ENCODE assay signal across 14 cellular contexts in the genomic region with DNA sequence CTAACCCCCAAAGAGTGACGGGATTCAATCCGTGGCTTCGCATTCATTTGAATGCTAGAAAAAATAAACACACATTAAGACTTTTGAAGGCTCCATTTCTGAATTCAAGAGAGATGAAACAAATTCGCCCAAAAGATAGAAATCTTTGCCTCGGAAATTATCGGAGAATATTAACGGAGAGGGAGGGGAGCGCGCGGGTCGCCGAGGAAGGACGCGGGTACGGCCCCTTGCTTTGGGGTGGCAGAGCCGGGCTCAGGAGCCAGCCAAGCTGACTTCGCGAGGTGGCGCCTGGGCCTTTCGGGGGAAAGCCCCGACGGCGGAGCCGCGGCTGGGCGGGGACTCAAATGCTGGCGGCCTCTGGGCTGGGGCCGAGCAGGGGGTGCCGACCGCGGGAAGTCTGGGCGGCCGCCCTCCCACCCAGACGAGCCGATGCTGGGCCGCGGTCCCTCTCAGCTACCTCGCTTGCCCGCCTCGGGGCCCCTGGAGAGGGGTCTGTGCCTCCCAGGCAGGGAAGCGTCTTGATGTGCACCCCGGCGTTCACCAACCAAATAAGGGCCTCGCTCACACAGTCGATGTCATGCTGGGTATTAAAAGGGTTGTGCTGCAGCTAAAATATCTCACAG. TPM values are rescaled to one million over a fixed set of nuclear protein-coding genes. Genes with fewer than 3 reads are reported as not detected.
A peak's percentile ranks its signal among the peaks of the same experiment; 100 is the strongest.
DNase-seq lines count a peak whose midpoint lies in the region; ATAC-seq, FAIRE-seq and TF ChIP-seq lines count a peak whose summit lies in the region.
"Had no signal": no experiment of that assay in that cellular context is flagged by ENCODE, and none has a peak within 500 bp of the region (broad histone marks: within the 10 kb centered on the region; RNA-seq: fewer than 3 reads in every experiment).

No MANE protein-coding gene starts in this region.

- H3K79me2 ChIP-seq in GM12878 (ENCODE audit: control insufficient read depth, insufficient read depth, low read length) (no peaks in the 10 kb centered on the region), osteoblast (ENCODE audit: insufficient read depth, low read length) (no peaks in the 10 kb centered on the region)

- no peak for TF ChIP-seq EP300 in GM12878 (IDR thresholded peaks at IDR 0.05; ENCODE audit: borderline replicate concordance in 1 of 2, control insufficient read depth in 1 of 2, low read depth in 2 of 2, low read length in 2 of 2)

- no peak overlapping the region for H3K27ac ChIP-seq in GM12878 (ENCODE audit: control insufficient read depth, insufficient read depth)
- H3K27ac ChIP-seq in osteoblast (ENCODE audit: low read depth, low read length), result no peak overlapping the region
- H3K27ac ChIP-seq in colonic mucosa, result no peak overlapping the region
- no peak overlapping the region for H3K27ac ChIP-seq in vagina

- SMC1A ChIA-PET in GM12878 (lab: Charles Lee; ENCODE audit: uncharacterized antibody, unreplicated experiment), result no interaction called here

- H3K36me3 ChIP-seq in GM12878 (ENCODE audit: control insufficient read depth in 2 of 2, insufficient read depth in 2 of 2, low read length in 1 of 2) (no peaks in the 10 kb centered on the region), osteoblast (ENCODE audit: insufficient read depth, low read length) (no peaks in the 10 kb centered on the region), colonic mucosa (no peaks in the 10 kb centered on the region), vagina (no peaks in the 10 kb centered on the region)

- TF ChIP-seq POLR2A in GM12878 (IDR thresholded peaks at IDR 0.05; ENCODE audit: low read depth, low read length), result no peak
- no peak for TF ChIP-seq POLR2A in vagina (IDR thresholded peaks at IDR 0.05)

- DNase-seq in NCI-H2107 (lab: John Stamatoyannopoulos, UW) (peak; percentile 75), NCI-H2107 treated with DMSO at 0.1 percent for 48 hours (lab: John Stamatoyannopoulos, UW; ENCODE audit: unreplicated experiment) (no peak), GM12878 (ENCODE audit: low read depth, low spot score) (no peak), osteoblast (ENCODE audit: insufficient read length, low spot score, missing footprints) (peak; percentile 36), colonic mucosa (no peak), vagina (ENCODE audit: extremely low spot score in 2 of 2) (no peak)
- DNase-seq: activated CD8-positive, alpha-beta memory T cell treated with anti-CD3 and anti-CD28 coated beads, Interleukin-2, amount 10 ng/mL, durations not matched to agents 7 days and 5 days; Kasumi-1; mammary epithelial cell; NCI-H774; T-helper 1 cell had no signal

- TF ChIP-seq CTCF in GM12878 (IDR thresholded peaks at IDR 0.05 in 2 of 3, conservative IDR thresholded peaks at IDR 0.05 in 1 of 3; ENCODE audit: control insufficient read depth in 2 of 3, extremely low read depth in 1 of 3, insufficient read depth in 1 of 3, low read depth in 3 of 3, low read length in 3 of 3) (no peak), osteoblast (IDR thresholded peaks at IDR 0.05; ENCODE audit: extremely low read depth, low read depth, low read length) (no peak), colonic mucosa (IDR thresholded peaks at IDR 0.05) (no peak), vagina (IDR thresholded peaks at IDR 0.05) (no peak)

- in situ Hi-C loops in GM12878 (cut with MboI), result no loop called here

- CTCF ChIA-PET in GM12878 (lab: Yijun Ruan, JAX), result no interaction called here

- H3K9me3 ChIP-seq in GM12878 (replicated peaks; ENCODE audit: control insufficient read depth, insufficient read depth, low read length) (no peaks in the 10 kb centered on the region), osteoblast (ENCODE audit: low read depth, low read length) (no peaks in the 10 kb centered on the region), colonic mucosa (no peaks in the 10 kb centered on the region), vagina (no peaks in the 10 kb centered on the region)

- H3K4me3 ChIP-seq in GM12878 (no peak overlapping the region), osteoblast (ENCODE audit: insufficient read depth, low read length) (no peak overlapping the region), colonic mucosa (no peak overlapping the region), vagina (peak overlapping the region in 1 of 2 donors; percentile 22)

- no peak for FAIRE-seq in GM12878 (lab: Jason Lieb, UNC)

- ATAC-seq in GM19324 (IDR thresholded peaks at IDR 0.05; ENCODE audit: low FRiP score, unreplicated experiment), result peak; percentile 54
- ATAC-seq in GM12878, result peak; percentile 80
- no peak for ATAC-seq in HG02840 (IDR thresholded peaks at IDR 0.05; ENCODE audit: low FRiP score, unreplicated experiment)
- ATAC-seq: activated CD8-positive, alpha-beta memory T cell treated with anti-CD3 and anti-CD28 coated beads, Interleukin-2, amount 10 ng/mL, durations not matched to agents 7 days and 5 days had no signal

- TF ChIP-seq RAD21 in GM12878 (IDR thresholded peaks at IDR 0.05; ENCODE audit: insufficient read depth, low read depth, low read length), result no peak

- intact Hi-C loops in GM12878 (cut with micrococcal nuclease; ENCODE audit: unreplicated experiment) (no loop called here), colonic mucosa (cut with DNase I) (no loop called here), vagina (cut with DNase I) (no loop called here)

- H4K20me1 ChIP-seq in GM12878 (ENCODE audit: control insufficient read depth, insufficient read depth) (no peaks in the 10 kb centered on the region), osteoblast (ENCODE audit: insufficient read depth, low read length) (no peaks in the 10 kb centered on the region)

- no peaks in the 10 kb centered on the region for H3K4me1 ChIP-seq in GM12878 (ENCODE audit: control insufficient read depth, insufficient read depth, low read length)
- H3K4me1 ChIP-seq in osteoblast (ENCODE audit: insufficient read depth, low read length), result no peaks in the 10 kb centered on the region
- no peaks in the 10 kb centered on the region for H3K4me1 ChIP-seq in colonic mucosa
- peaks cover 16% of the 10 kb centered on the region for H3K4me1 ChIP-seq in vagina

- POLR2A ChIA-PET in GM12878 (lab: Charles Lee), result no interaction called here

- H2AFZ ChIP-seq in GM12878 (ENCODE audit: control insufficient read depth, low read depth, low read length), result no peak overlapping the region
- no peak overlapping the region for H2AFZ ChIP-seq in osteoblast (ENCODE audit: low read length)

- no peak overlapping the region for H3K9ac ChIP-seq in GM12878 (ENCODE audit: control insufficient read depth, insufficient read depth, low read length)
- no peak overlapping the region for H3K9ac ChIP-seq in colonic mucosa (ENCODE audit: low read depth in 2 of 2, low read length in 2 of 2)

- RAD21 ChIA-PET in GM12878 (lab: Charles Lee; ENCODE audit: unreplicated experiment), result no interaction called here

- H3K27me3 ChIP-seq in GM12878 (replicated peaks in 1 of 2; ENCODE audit: control insufficient read depth in 2 of 2, insufficient read depth in 2 of 2, low read length in 1 of 2) (peaks cover 2 to 5% of the 10 kb centered on the region in 2 experiments; a peak in 3 of 4 replicates), osteoblast (ENCODE audit: insufficient read depth, low read length) (peaks cover 84% of the 10 kb centered on the region), colonic mucosa (peaks cover 93% of the 10 kb centered on the region), vagina (peaks cover 16% of the 10 kb centered on the region)

- no TSS peak for BruUV-seq in GM12878 (replicated peaks; lab: Mats Ljungman, UMichigan)

- H3K4me2 ChIP-seq in GM12878 (ENCODE audit: control insufficient read depth, insufficient read depth) (no peak overlapping the region), osteoblast (ENCODE audit: insufficient read depth, low read length) (no peak overlapping the region)

- WGBS in GM12878 (ENCODE audit: insufficient coverage, insufficient replicate concordance, low lambda C conversion rate, missing lambda C conversion rate), result 9% methylated on average over 45 of the region's 45 CpGs

TF ChIP-seq in GM12878, 131 proteins besides CTCF, POLR2A, EP300 and RAD21 (continues in another document):
- TF ChIP-seq KLF5 (IDR thresholded peaks at IDR 0.05; ENCODE audit: partially characterized antibody) (no peak), ZNF24 (IDR thresholded peaks at IDR 0.05) (no peak), LARP7 (IDR thresholded peaks at IDR 0.05) (0 out of 2 replicates have a peak, but pooled peaks have one; percentile 18), HDGF (IDR thresholded peaks at IDR 0.05) (no peak)
- TF ChIP-seq, protein P1, sequence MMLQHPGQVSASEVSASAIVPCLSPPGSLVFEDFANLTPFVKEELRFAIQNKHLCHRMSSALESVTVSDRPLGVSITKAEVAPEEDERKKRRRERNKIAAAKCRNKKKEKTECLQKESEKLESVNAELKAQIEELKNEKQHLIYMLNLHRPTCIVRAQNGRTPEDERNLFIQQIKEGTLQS (IDR thresholded peaks at IDR 0.05; ENCODE audit: borderline replicate concordance, extremely low read depth, low read depth, low read length), result no peak

RNA-seq across cellular contexts. Expression of a gene that starts 14.7 kb away (rescaled TPM):
- total RNA-seq in GM12878 (2013; cell fraction: nucleolus; rRNA removed), result not detected in 2 replicates
- total RNA-seq in GM12878 (2014; rRNA removed) (not detected in 2 replicates), GM12878 (2014; rRNA removed; fragmentation: Illumina TruSeq; extraction: Trizol) (not detected in 2 replicates), GM12878 (2021) (not detected in 2 replicates), osteoblast (not detected in 2 replicates), colonic mucosa (under 1 TPM in 1 of 2 donors, not detected in 1; 0.32 TPM), vagina (not detected)
- polyA plus RNA-seq in GM12878 (2011; ENCODE audit: low read depth), result not detected
- polyA plus RNA-seq in GM12878 (2011; rRNA removed) (not detected in 2 replicates), GM12878 (2014; fragmentation: Illumina TruSeq; extraction: Trizol) (0.03 TPM in 1 of 2 replicates, not detected in the other), GM12878 (2014; fragmentation: Nextera tagmentation; extraction: Ambion mirVana) (not detected), GM12878 (2014; rRNA removed) (not detected in 2 replicates), GM12878 (2016; fragmentation: Nextera tagmentation; extraction: Ambion mirVana) (not detected)
- not detected in 2 replicates for polyA plus RNA-seq in GM12878 (2011; cell fraction: cytosol; rRNA removed)
- not detected in 2 replicates for polyA plus RNA-seq in GM12878 (2011; cell fraction: nucleus; rRNA removed)
- not detected in 2 replicates for polyA plus RNA-seq in GM12878 (2012)
- not detected in 2 replicates for polyA minus RNA-seq in GM12878 (2011; rRNA and poly(A)+ RNA removed)
- not detected in 2 replicates for polyA minus RNA-seq in GM12878 (2011; cell fraction: cytosol; rRNA and poly(A)+ RNA removed)
- polyA minus RNA-seq in GM12878 (2011; cell fraction: nucleus; rRNA and poly(A)+ RNA removed), result not detected in 2 replicates
- total RNA-seq: activated CD8-positive, alpha-beta memory T cell treated with anti-CD3 and anti-CD28 coated beads, Interleukin-2, amount 10 ng/mL, durations not matched to agents 7 days and 5 days; fibroblast of villous mesenchyme; mammary epithelial cell had no signal
- polyA plus RNA-seq: mammary epithelial cell had no signal

Comparison
In these comparisons a context has a peak if more than half of its experiments do, and no peak if none do; other contexts are left out.
1. DNase-seq: peak in NCI-H2107 (single experiment) and osteoblast (single experiment); none in NCI-H2107 treated with DMSO at 0.1 percent for 48 hours (single experiment), GM12878 (single experiment), colonic mucosa (single experiment) and vagina (0 of 2).